1 cellular context compared by ENCODE assay signal in the genomic region with DNA sequence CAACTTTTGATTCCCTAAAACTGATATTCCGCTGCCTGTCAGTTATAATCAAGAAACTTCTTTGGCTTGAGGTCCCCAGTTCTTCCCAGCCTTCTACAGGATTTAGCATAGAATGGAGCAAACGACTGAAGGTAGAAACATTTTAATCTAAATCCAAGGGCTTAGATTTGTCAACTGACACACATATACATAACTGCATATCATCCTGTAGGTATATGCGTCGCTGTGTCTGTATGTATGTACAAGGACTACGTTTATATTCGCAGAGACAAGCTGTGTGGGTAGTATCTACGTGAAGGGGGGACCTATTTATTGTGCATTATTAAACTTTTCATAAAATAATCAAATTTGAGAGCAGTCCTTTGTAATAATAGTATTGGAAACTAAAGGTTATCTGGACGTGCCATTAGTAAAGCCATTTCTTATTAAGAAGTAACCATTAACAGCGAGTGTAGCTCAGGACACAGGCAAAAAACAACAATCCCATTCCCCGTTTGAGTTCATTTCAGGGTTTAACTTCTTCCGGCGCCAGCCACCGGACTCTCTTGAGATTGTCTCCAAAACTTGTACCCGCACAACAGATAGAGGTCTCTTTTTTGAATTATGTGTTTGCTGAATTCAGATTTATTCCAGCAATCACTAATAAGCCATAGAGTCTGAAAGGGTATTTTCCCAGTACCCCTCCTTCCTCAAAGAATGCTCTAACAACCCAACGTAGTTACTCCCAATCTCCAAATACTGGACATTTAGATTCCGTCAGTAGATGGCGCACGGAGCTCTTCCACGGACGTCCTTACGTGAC.
TF ChIP-seq lines count a peak whose summit lies in the region.

No MANE protein-coding gene starts in this region.

TF ChIP-seq in HCT116, 20 proteins besides CTCF, POLR2A, EP300 and RAD21 (continued from another document):
- TF ChIP-seq, protein P1, sequence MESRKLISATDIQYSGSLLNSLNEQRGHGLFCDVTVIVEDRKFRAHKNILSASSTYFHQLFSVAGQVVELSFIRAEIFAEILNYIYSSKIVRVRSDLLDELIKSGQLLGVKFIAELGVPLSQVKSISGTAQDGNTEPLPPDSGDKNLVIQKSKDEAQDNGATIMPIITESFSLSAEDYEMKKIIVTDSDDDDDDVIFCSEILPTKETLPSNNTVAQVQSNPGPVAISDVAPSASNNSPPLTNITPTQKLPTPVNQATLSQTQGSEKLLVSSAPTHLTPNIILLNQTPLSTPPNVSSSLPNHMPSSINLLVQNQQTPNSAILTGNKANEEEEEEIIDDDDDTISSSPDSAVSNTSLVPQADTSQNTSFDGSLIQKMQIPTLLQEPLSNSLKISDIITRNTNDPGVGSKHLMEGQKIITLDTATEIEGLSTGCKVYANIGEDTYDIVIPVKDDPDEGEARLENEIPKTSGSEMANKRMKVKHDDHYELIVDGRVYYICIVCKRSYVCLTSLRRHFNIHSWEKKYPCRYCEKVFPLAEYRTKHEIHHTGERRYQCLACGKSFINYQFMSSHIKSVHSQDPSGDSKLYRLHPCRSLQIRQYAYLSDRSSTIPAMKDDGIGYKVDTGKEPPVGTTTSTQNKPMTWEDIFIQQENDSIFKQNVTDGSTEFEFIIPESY (IDR thresholded peaks at IDR 0.05; ENCODE audit: extremely low read depth, insufficient replicate concordance, low read length): no peak
- TF ChIP-seq FOSL1 (IDR thresholded peaks at IDR 0.05; ENCODE audit: low read depth) (no peak), POLR2AphosphoS5 (IDR thresholded peaks at IDR 0.05; ENCODE audit: low read depth, low read length) (no peak), ZFX (IDR thresholded peaks at IDR 0.05) (no peak), SIN3A (IDR thresholded peaks at IDR 0.05; ENCODE audit: low read depth) (peak; percentile 51; the same call in 1 of the 2 replicates), YY1 (IDR thresholded peaks at IDR 0.05; ENCODE audit: extremely low read depth, insufficient replicate concordance, low read depth, low read length) (peak; percentile 9), SRF (IDR thresholded peaks at IDR 0.05; ENCODE audit: low read depth) (no peak), EGR1 (IDR thresholded peaks at IDR 0.05; ENCODE audit: low read depth) (no peak), ZNF274 (IDR thresholded peaks at IDR 0.05; ENCODE audit: low read depth, low read length) (no peak), ELF1 (IDR thresholded peaks at IDR 0.05; ENCODE audit: borderline replicate concordance, low read depth) (no peak)
